In the genomic region with DNA sequence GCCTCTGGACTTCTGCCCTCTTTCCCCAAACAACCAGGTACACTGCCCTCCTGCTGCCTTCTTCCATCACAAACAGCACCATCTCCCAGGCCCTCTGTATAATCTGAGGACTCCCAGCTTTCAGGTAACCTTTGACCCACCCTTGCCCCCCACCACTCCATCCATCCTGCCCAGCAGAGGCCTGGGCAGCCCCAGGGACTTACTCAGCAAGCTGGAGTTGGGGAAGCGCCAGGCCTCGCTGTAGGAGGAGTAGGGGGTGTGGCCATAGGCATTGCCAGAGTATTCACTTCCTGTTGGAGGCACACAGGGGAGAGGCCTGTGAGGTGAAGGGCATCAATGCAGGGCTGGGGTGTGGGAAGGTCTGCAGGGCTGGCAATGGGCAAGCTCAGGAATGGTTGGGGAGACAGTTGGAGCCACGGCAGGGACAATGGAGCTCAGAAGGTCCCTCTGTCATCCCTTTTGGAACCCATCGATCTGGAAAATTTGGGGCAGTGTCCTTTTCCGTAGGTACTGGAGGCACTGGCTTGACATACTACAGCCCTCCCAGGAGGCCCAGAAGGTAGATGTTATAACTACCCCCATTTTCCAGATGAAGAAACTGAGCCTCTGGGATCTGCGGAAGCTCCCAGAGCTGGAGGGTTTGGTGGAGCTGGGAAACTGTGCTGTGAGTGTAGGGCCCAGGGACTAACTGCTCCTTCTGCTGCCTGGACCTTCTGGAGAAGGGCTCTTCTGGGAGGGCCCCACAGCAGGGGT, we compare ENCODE assay signal across 10 cellular contexts. TPM values are rescaled to one million over a fixed set of nuclear protein-coding genes. Genes with fewer than 3 reads are reported as not detected.
DNase-seq lines count a peak whose midpoint lies in the region; ATAC-seq and TF ChIP-seq lines count a peak whose summit lies in the region.
"Had no signal": no experiment of that assay in that cellular context is flagged by ENCODE, and none has a peak within 500 bp of the region (broad histone marks: within the 10 kb centered on the region; RNA-seq: fewer than 3 reads in every experiment).

No MANE protein-coding gene starts in this region.

- H3K79me2 ChIP-seq in mesendoderm (ENCODE audit: control insufficient read depth, insufficient read depth, low read length), result no peaks in the 10 kb centered on the region

- no peak overlapping the region for H3K27ac ChIP-seq in mesendoderm (ENCODE audit: low read depth, low read length)
- H3K27ac ChIP-seq: thoracic aorta had no signal

- no CpG with 5 or more reads among the region's 6 CpGs for WGBS in mesendoderm (ENCODE audit: extremely low coverage, insufficient coverage, low lambda C conversion rate)

- H3K4me3 ChIP-seq in Caco-2 (ENCODE audit: low read depth, low read length) (no peak overlapping the region), MG63 (no peak overlapping the region), mesendoderm (ENCODE audit: low read length) (no peak overlapping the region)
- H3K4me3 ChIP-seq: thoracic aorta had no signal

- POLR2A ChIA-PET in Caco-2 (lab: Charles Lee), result interaction anchor here (2.4 kb wide), 1 partner anchor 16 kb away, joined by 12 read pairs; no protein-coding TSS in a partner anchor

- H3K23ac ChIP-seq in mesendoderm (ENCODE audit: low read length), result no peak overlapping the region

- H3K4me3 Mint-ChIP-seq in Caco-2 (ENCODE audit: unreplicated experiment), result no peak overlapping the region
- H3K4me3 Mint-ChIP-seq in chondrocyte (ENCODE audit: unreplicated experiment), result no peak overlapping the region
- no peak overlapping the region for H3K4me3 Mint-ChIP-seq in natural killer cell

- no peak overlapping the region for H3K56ac ChIP-seq in mesendoderm (ENCODE audit: low read length)

- peaks cover 54% of the 10 kb centered on the region for H3K4me1 ChIP-seq in Caco-2
- H3K4me1 ChIP-seq in mesendoderm (ENCODE audit: control insufficient read depth, low read depth, low read length), result peaks cover 5% of the 10 kb centered on the region

- no peak for DNase-seq in Caco-2
- DNase-seq in MG63, result peak; percentile 78
- DNase-seq in chondrocyte (ENCODE audit: low spot score), result no peak
- DNase-seq in mesendoderm, result peak; percentile 49
- no peak for DNase-seq in natural killer cell
- DNase-seq in nucleus accumbens (lab: John Stamatoyannopoulos, UW), result no peak
- DNase-seq in NCI-H526 treated with DMSO at 0.1 percent for 48 hours (lab: John Stamatoyannopoulos, UW), result no peak
- DNase-seq: activated CD4-positive, alpha-beta T cell treated with anti-CD3 and anti-CD28 coated beads for 4 hours had no signal

- peak overlapping the region; percentile 4 for H3K18ac ChIP-seq in mesendoderm (ENCODE audit: low read length)

- no peak for ATAC-seq in natural killer cell
- ATAC-seq in GM18861 (IDR thresholded peaks at IDR 0.05; ENCODE audit: unreplicated experiment), result no peak

- H3K9me3 ChIP-seq in Caco-2 (no peaks in the 10 kb centered on the region), MG63 (no peaks in the 10 kb centered on the region)
- H3K9me3 ChIP-seq: thoracic aorta had no signal

- H3K27me3 Mint-ChIP-seq in Caco-2 (ENCODE audit: insufficient read depth, unreplicated experiment), result no peaks in the 10 kb centered on the region
- no peaks in the 10 kb centered on the region for H3K27me3 Mint-ChIP-seq in chondrocyte (ENCODE audit: low read depth)
- H3K27me3 Mint-ChIP-seq in natural killer cell (ENCODE audit: low read depth in 2 of 2), result no peaks in the 10 kb centered on the region

- peaks cover 6% of the 10 kb centered on the region for H3K36me3 Mint-ChIP-seq in Caco-2 (ENCODE audit: insufficient read depth, unreplicated experiment)
- no peaks in the 10 kb centered on the region for H3K36me3 Mint-ChIP-seq in chondrocyte (ENCODE audit: low read depth)
- no peaks in the 10 kb centered on the region for H3K36me3 Mint-ChIP-seq in natural killer cell

- no peak overlapping the region for H3K4me2 ChIP-seq in mesendoderm (ENCODE audit: low read length)

- H3K27me3 ChIP-seq in Caco-2 (replicated peaks; ENCODE audit: control insufficient read depth, insufficient read depth, low read length) (no peaks in the 10 kb centered on the region), MG63 (no peaks in the 10 kb centered on the region), mesendoderm (ENCODE audit: insufficient read depth, low read length, poor library complexity) (no peaks in the 10 kb centered on the region)

- no peak overlapping the region for H2BK5ac ChIP-seq in mesendoderm (ENCODE audit: low read length)

- H4K8ac ChIP-seq in mesendoderm (ENCODE audit: low read depth, low read length), result no peak overlapping the region

- H2BK120ac ChIP-seq in mesendoderm (ENCODE audit: low read depth, low read length), result no peak overlapping the region

- H4K5ac ChIP-seq in mesendoderm (ENCODE audit: low read length), result no peak overlapping the region

- no peaks in the 10 kb centered on the region for H3K36me3 ChIP-seq in Caco-2 (ENCODE audit: control insufficient read depth, insufficient read depth, low read length)
- H3K36me3 ChIP-seq in MG63, result no peaks in the 10 kb centered on the region
- no peaks in the 10 kb centered on the region for H3K36me3 ChIP-seq in mesendoderm (ENCODE audit: control insufficient read depth, insufficient read depth, low read length)
- H3K36me3 ChIP-seq: thoracic aorta had no signal

- H3K9ac ChIP-seq in mesendoderm (ENCODE audit: low read length), result no peak overlapping the region

- H2AK5ac ChIP-seq in mesendoderm (ENCODE audit: low read length), result no peak overlapping the region

- no peak overlapping the region for H2BK15ac ChIP-seq in mesendoderm (replicated peaks; ENCODE audit: low read depth)

- peak overlapping the region; percentile 98 for H3K27ac Mint-ChIP-seq in Caco-2 (ENCODE audit: unreplicated experiment)
- H3K27ac Mint-ChIP-seq in chondrocyte (ENCODE audit: unreplicated experiment), result peak overlapping the region; percentile 29
- H3K27ac Mint-ChIP-seq in natural killer cell, result no peak overlapping the region

- H3K4me1 Mint-ChIP-seq in Caco-2 (ENCODE audit: low read depth, unreplicated experiment) (peaks cover 31% of the 10 kb centered on the region), chondrocyte (ENCODE audit: low read depth) (peaks cover 32% of the 10 kb centered on the region), natural killer cell (peaks cover 16 to 24% of the 10 kb centered on the region in 2 donors)

- TF ChIP-seq CTCF in Caco-2 (IDR thresholded peaks at IDR 0.05; ENCODE audit: insufficient read depth in 1 of 2, low read depth in 1 of 2, low read length in 1 of 2, severe bottlenecking in 1 of 2, unreplicated experiment in 1 of 2) (no peak), chondrocyte (IDR thresholded peaks at IDR 0.05) (no peak), natural killer cell (IDR thresholded peaks at IDR 0.05) (no peak)

- H3K4ac ChIP-seq in mesendoderm (ENCODE audit: low read depth, low read length), result no peak overlapping the region

- CTCF ChIA-PET in Caco-2 (lab: Charles Lee), result no interaction called here

- no peaks in the 10 kb centered on the region for H3K79me1 ChIP-seq in mesendoderm (ENCODE audit: low read length)

- H3K9me3 Mint-ChIP-seq in Caco-2 (ENCODE audit: unreplicated experiment) (no peaks in the 10 kb centered on the region), chondrocyte (ENCODE audit: low read depth) (no peaks in the 10 kb centered on the region), natural killer cell (no peaks in the 10 kb centered on the region)

- BruUV-seq in Caco-2 (replicated peaks; lab: Mats Ljungman, UMichigan), result no TSS peak

- intact Hi-C loops in Caco-2 (cut with micrococcal nuclease; ENCODE audit: unreplicated experiment), result no loop called here
- intact Hi-C loops in natural killer cell (cut with micrococcal nuclease), result no loop called here

RNA-seq across cellular contexts. Expression of a gene that starts 46.3 kb away (rescaled TPM):
- total RNA-seq in Caco-2 (2022) (15.5 and 18.7 TPM in 2 replicates), chondrocyte (5.2 to 5.5 TPM (median 5.2 TPM) in 3 replicates), natural killer cell (100 to 1,000 TPM; 280 to 347 (median 340) TPM)
- 0.16 and 0.59 TPM in 2 replicates for total RNA-seq in MG63 (2014; rRNA removed; shearing (Covaris generic); ENCODE audit: low replicate concordance)
- 0.87 TPM for polyA plus RNA-seq in mesendoderm (2013, experiment 1 of 2)
- 0.90 TPM for polyA plus RNA-seq in mesendoderm (2013, experiment 2 of 2)

RNA-seq across cellular contexts. Expression of a gene that starts 58.7 kb away (rescaled TPM):
- total RNA-seq in Caco-2 (2022) (7.5 and 7.7 TPM in 2 replicates), chondrocyte (0.29 TPM in 1 of 3 replicates, not detected in the others), natural killer cell (1 to 10 TPM in 1 of 3 donors, under 1 TPM in 2; 0.57 to 1.2 (median 0.65) TPM)
- 0.46 and 0.69 TPM in 2 replicates for total RNA-seq in MG63 (2014; rRNA removed; shearing (Covaris generic); ENCODE audit: low replicate concordance)
- 0.06 TPM for polyA plus RNA-seq in mesendoderm (2013, experiment 1 of 2)
- polyA plus RNA-seq in mesendoderm (2013, experiment 2 of 2), result 0.08 TPM

Comparison
In these comparisons a context has a peak if more than half of its experiments do, and no peak if none do; other contexts are left out.
1. DNase-seq: peak in MG63 (single experiment) and mesendoderm (single experiment); none in Caco-2 (0 of 2), chondrocyte (single experiment), natural killer cell (single experiment), nucleus accumbens (0 of 56) and NCI-H526 treated with DMSO at 0.1 percent for 48 hours (single experiment).
2. H3K27ac Mint-ChIP-seq: peak in Caco-2 (single experiment) and chondrocyte (single experiment); none in natural killer cell (0 of 2).
3. RNA of a gene that starts 46.3 kb away (total RNA-seq): 280 to 347 TPM in natural killer cell; 15.5 to 18.7 TPM in Caco-2, 5.2 to 5.5 TPM in chondrocyte and 0.16 to 0.59 TPM in MG63; every median in the first group is over 10 times any median in the second.